In genomic region chr16:84319146-84319760, GRCh38 we compare ENCODE assay signal across 29 cellular contexts. TPM values are rescaled to one million over a fixed set of nuclear protein-coding genes. Genes with fewer than 3 reads are reported as not detected.
"Had no signal": no experiment of that assay in that cellular context is flagged by ENCODE, and none has a peak within 500 bp of the region (broad histone marks: within the 10 kb centered on the region; RNA-seq: fewer than 3 reads in every experiment).

No MANE protein-coding gene starts in this region.

- H3K36me3 ChIP-seq: esophagus squamous epithelium, lower lobe of right lung, spleen, thoracic aorta, upper lobe of left lung, uterus had no signal

- H3K4me1 Mint-ChIP-seq: immature natural killer cell; natural killer cell; neural crest cell; stimulated activated naive B cell treated with anti-CD40 and anti-IgM and Interleukin-4, amounts not matched to agents 10 μg/mL and 1 μg/mL and 100 μg/mL, for 72 hours had no signal

- H3K4me3 ChIP-seq: coronary artery, esophagus squamous epithelium, lower lobe of right lung, psoas muscle, skin epidermis, spleen, thoracic aorta, tibial nerve, upper lobe of left lung, uterus had no signal

- H3K27me3 ChIP-seq: esophagus squamous epithelium, tibial nerve, upper lobe of left lung, uterus had no signal

- H3K4me3 Mint-ChIP-seq: immature natural killer cell; natural killer cell; neural crest cell; stimulated activated naive B cell treated with anti-CD40 and anti-IgM and Interleukin-4, amounts not matched to agents 10 μg/mL and 1 μg/mL and 100 μg/mL, for 72 hours; stimulated activated naive CD8-positive, alpha-beta T cell treated with anti-CD3 and anti-CD28 coated beads, Interleukin-15, Interleukin-2, amounts not matched to agents 100 ng/mL and 50 ng/mL, for 24 hours had no signal

- H3K27ac Mint-ChIP-seq: immature natural killer cell; natural killer cell; stimulated activated naive B cell treated with anti-CD40 and anti-IgM and Interleukin-4, amounts not matched to agents 10 μg/mL and 1 μg/mL and 100 μg/mL, for 72 hours; stimulated activated naive CD8-positive, alpha-beta T cell treated with anti-CD3 and anti-CD28 coated beads, Interleukin-15, Interleukin-2, amounts not matched to agents 100 ng/mL and 50 ng/mL, for 24 hours had no signal

- H3K9me3 ChIP-seq: psoas muscle, uterus had no signal

- ATAC-seq: left ventricle myocardium superior; psoas muscle; right cardiac atrium; stimulated activated naive B cell treated with anti-CD40 and anti-IgM and Interleukin-4, amounts not matched to agents 10 μg/mL and 1 μg/mL and 100 μg/mL, for 72 hours had no signal

- H3K27ac ChIP-seq: coronary artery, esophagus squamous epithelium, lower lobe of right lung, psoas muscle, skin epidermis, spleen, thoracic aorta, tibial nerve, upper lobe of left lung, uterus had no signal

- H3K4me1 ChIP-seq: esophagus squamous epithelium, lower lobe of right lung, psoas muscle, spleen, tibial nerve, upper lobe of left lung, uterus had no signal

- H3K9me3 Mint-ChIP-seq: neural crest cell; stimulated activated naive CD8-positive, alpha-beta T cell treated with anti-CD3 and anti-CD28 coated beads, Interleukin-15, Interleukin-2, amounts not matched to agents 100 ng/mL and 50 ng/mL, for 24 hours had no signal

- DNase-seq: dermis blood vessel endothelial cell; effector memory CD4-positive, alpha-beta T cell; erythroblast; esophagus squamous epithelium; foreskin melanocyte; hypothalamus; immature natural killer cell; islet precursor cell; left ventricle myocardium superior; lower lobe of right lung; natural killer cell; nucleus accumbens; right cardiac atrium; spleen; stimulated activated CD4-positive, alpha-beta T cell treated with anti-CD3 and anti-CD28 coated beads, Interleukin-4, amount 100 ng/mL, for 4 hours; stimulated activated naive B cell treated with anti-CD40 and anti-IgM and Interleukin-4, amounts not matched to agents 10 μg/mL and 1 μg/mL and 100 μg/mL, for 72 hours; uterus had no signal

- H3K36me3 Mint-ChIP-seq: immature natural killer cell; natural killer cell; stimulated activated naive B cell treated with anti-CD40 and anti-IgM and Interleukin-4, amounts not matched to agents 10 μg/mL and 1 μg/mL and 100 μg/mL, for 72 hours had no signal

RNA-seq across cellular contexts. Expression of gene WFDC1, which starts 24.6 kb away (rescaled TPM):
- total RNA-seq: dermis blood vessel endothelial cell, endothelial cell of umbilical vein, natural killer cell had no signal

RNA-seq across cellular contexts. Expression of gene ATP2C2, which starts 49.1 kb away (rescaled TPM):
- total RNA-seq: dermis blood vessel endothelial cell, endothelial cell of umbilical vein, left ventricle myocardium superior, mononuclear cell, natural killer cell, osteocyte, psoas muscle, renal cortical epithelial cell, right cardiac atrium, tibial nerve had no signal
